Comparison of ENCODE assay signal across 2 cellular contexts in the genomic region with DNA sequence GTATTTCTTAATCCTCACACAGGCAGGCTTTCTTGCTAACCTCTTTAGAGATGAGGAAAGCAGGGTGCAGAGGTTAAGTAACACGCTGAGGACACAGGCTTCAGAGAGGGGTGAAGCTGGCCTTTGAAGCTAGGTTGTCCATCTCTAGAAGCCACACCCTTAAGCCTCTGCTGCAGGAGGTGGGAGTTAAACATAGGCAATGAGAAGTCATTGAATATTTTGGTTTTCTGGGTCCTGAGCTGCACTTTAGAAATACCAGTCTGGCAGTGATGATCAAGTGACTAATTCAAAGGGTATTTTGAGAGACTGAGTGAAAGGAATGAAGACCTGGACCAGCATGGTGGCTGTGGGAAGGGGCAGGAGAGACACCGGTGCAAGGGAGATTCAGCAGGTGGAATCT.
TF ChIP-seq lines count a peak whose summit lies in the region.

No MANE protein-coding gene starts in this region.

TF ChIP-seq in A549, 52 proteins besides CTCF, POLR2A, EP300 and RAD21 (continued from another document):
- TF ChIP-seq, protein P1, sequence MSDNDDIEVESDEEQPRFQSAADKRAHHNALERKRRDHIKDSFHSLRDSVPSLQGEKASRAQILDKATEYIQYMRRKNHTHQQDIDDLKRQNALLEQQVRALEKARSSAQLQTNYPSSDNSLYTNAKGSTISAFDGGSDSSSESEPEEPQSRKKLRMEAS (IDR thresholded peaks at IDR 0.05), result no peak
- TF ChIP-seq RFX5 (IDR thresholded peaks at IDR 0.05) (no peak), FOSL2 (IDR thresholded peaks at IDR 0.05) (no peak), FOSL2 (CRISPR knock-in tag; IDR thresholded peaks at IDR 0.05) (no peak), MAFK (IDR thresholded peaks at IDR 0.05; ENCODE audit: partially characterized antibody) (no peak), ZC3H11A (IDR thresholded peaks at IDR 0.05) (no peak), FOXS1 (CRISPR knock-in tag; IDR thresholded peaks at IDR 0.05) (no peak), ZFP36 (IDR thresholded peaks at IDR 0.05; ENCODE audit: borderline replicate concordance, partially characterized antibody) (no peak), NPAS2 (CRISPR knock-in tag; IDR thresholded peaks at IDR 0.05; ENCODE audit: borderline replicate concordance) (no peak), FOSB (CRISPR knock-in tag; IDR thresholded peaks at IDR 0.05) (no peak), RNF2 (IDR thresholded peaks at IDR 0.05; ENCODE audit: borderline replicate concordance, low read depth) (no peak), PHF8 (IDR thresholded peaks at IDR 0.05; ENCODE audit: borderline replicate concordance, low read depth) (no peak)
- TF ChIP-seq, protein P2, sequence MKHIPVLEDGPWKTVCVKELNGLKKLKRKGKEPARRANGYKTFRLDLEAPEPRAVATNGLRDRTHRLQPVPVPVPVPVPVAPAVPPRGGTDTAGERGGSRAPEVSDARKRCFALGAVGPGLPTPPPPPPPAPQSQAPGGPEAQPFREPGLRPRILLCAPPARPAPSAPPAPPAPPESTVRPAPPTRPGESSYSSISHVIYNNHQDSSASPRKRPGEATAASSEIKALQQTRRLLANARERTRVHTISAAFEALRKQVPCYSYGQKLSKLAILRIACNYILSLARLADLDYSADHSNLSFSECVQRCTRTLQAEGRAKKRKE (CRISPR knock-in tag; IDR thresholded peaks at IDR 0.05; ENCODE audit: low read depth), result no peak
- TF ChIP-seq, protein P3, sequence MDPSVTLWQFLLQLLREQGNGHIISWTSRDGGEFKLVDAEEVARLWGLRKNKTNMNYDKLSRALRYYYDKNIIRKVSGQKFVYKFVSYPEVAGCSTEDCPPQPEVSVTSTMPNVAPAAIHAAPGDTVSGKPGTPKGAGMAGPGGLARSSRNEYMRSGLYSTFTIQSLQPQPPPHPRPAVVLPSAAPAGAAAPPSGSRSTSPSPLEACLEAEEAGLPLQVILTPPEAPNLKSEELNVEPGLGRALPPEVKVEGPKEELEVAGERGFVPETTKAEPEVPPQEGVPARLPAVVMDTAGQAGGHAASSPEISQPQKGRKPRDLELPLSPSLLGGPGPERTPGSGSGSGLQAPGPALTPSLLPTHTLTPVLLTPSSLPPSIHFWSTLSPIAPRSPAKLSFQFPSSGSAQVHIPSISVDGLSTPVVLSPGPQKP (IDR thresholded peaks at IDR 0.05; ENCODE audit: low read depth, low read length), result no peak

TF ChIP-seq in IMR-90, 13 proteins besides CTCF, POLR2A, EP300 and RAD21 (continued from another document):
- TF ChIP-seq FOS (IDR thresholded peaks at IDR 0.05; ENCODE audit: low read depth, low read length), result no peak
- no peak for TF ChIP-seq SMC3 (IDR thresholded peaks at IDR 0.05; ENCODE audit: low read depth, low read length)
- TF ChIP-seq, protein P3 (IDR thresholded peaks at IDR 0.05; ENCODE audit: borderline replicate concordance, low read depth, low read length), result no peak
- TF ChIP-seq CEBPB (IDR thresholded peaks at IDR 0.05; ENCODE audit: low read depth, low read length), result no peak
- TF ChIP-seq RFX5 (IDR thresholded peaks at IDR 0.05; ENCODE audit: low read depth, low read length), result no peak
- TF ChIP-seq MAZ (IDR thresholded peaks at IDR 0.05; ENCODE audit: borderline replicate concordance, low read depth, low read length), result no peak
- no peak for TF ChIP-seq MAFK (IDR thresholded peaks at IDR 0.05; ENCODE audit: low read depth, low read length)
- no peak for TF ChIP-seq USF2 (IDR thresholded peaks at IDR 0.05; ENCODE audit: low read depth, low read length)
